Comparison of ENCODE assay signal across 26 cellular contexts in genomic region chr13:92135509-92135908, GRCh38.
"Had no signal": no experiment of that assay in that cellular context is flagged by ENCODE, and none has a peak within 500 bp of the region (broad histone marks: within the 10 kb centered on the region; RNA-seq: fewer than 3 reads in every experiment).

No MANE protein-coding gene starts in this region.

- ATAC-seq: Right ventricle myocardium inferior, SK-N-SH treated with all-trans-retinoic acid at 6 μM for 48 hours had no signal

- H3K9me3 ChIP-seq: MG63, Peyer's patch, SJCRH30 had no signal

- H3K27me3 ChIP-seq: MG63, Peyer's patch, SJCRH30 had no signal

- DNase-seq: IMR-90, Karpas-422, KG1, MG63, NCI-H1092, NCI-H1105 treated with DMSO at 0.1 percent for 48 hours, NCI-H1417 treated with DMSO at 0.1 percent for 48 hours, NCI-H146, NCI-H1694 treated with DMSO at 0.1 percent for 48 hours, NCI-H1930, NCI-H2081, NCI-H2107, NCI-H2171, NCI-H226, NCI-H446, NCI-H510A, NCI-H524 treated with DMSO at 0.1 percent for 48 hours, NCI-H69, NCI-H774, OCI-M1, PC-9, Peyer's patch, SHP77 treated with DMSO at 0.1 percent for 48 hours, SJCRH30 had no signal

- H3K36me3 ChIP-seq: MG63, Peyer's patch, SJCRH30 had no signal

- H3K4me1 ChIP-seq: Peyer's patch, SJCRH30 had no signal

- H3K27ac ChIP-seq: PC-9, Peyer's patch, SJCRH30 had no signal

- H3K4me3 ChIP-seq: MG63, PC-9, Peyer's patch, SJCRH30 had no signal
